In genomic region chr5:131610198-131611063, GRCh38 we compare ENCODE assay signal across 13 cellular contexts. TPM values are rescaled to one million over a fixed set of nuclear protein-coding genes. Genes with fewer than 3 reads are reported as not detected.
A peak's percentile ranks its signal among the peaks of the same experiment; 100 is the strongest.
DNase-seq lines count a peak whose midpoint lies in the region; ATAC-seq and TF ChIP-seq lines count a peak whose summit lies in the region.
"Had no signal": no experiment of that assay in that cellular context is flagged by ENCODE, and none has a peak within 500 bp of the region (broad histone marks: within the 10 kb centered on the region; RNA-seq: fewer than 3 reads in every experiment).

No MANE protein-coding gene starts in this region.

- peaks cover 26% of the 10 kb centered on the region for H3K4me1 Mint-ChIP-seq in Calu3 (ENCODE audit: low read depth, unreplicated experiment)
- H3K4me1 Mint-ChIP-seq in endodermal cell: peaks cover 9% of the 10 kb centered on the region
- no peaks in the 10 kb centered on the region for H3K4me1 Mint-ChIP-seq in nephron progenitor cell

- intact Hi-C loops in Calu3 (cut with micrococcal nuclease; ENCODE audit: unreplicated experiment): no loop called here

- peaks cover 4% of the 10 kb centered on the region for H3K4me1 ChIP-seq in endodermal cell (ENCODE audit: control insufficient read depth, insufficient read depth, low read length)

- no peak overlapping the region for H3K27ac ChIP-seq in endodermal cell (ENCODE audit: low read depth, low read length)
- H3K27ac ChIP-seq: esophagus squamous epithelium had no signal

- no peak overlapping the region for H3K9ac ChIP-seq in endodermal cell (ENCODE audit: extremely low read depth, low read length, poor library complexity, severe bottlenecking)

- H3K27ac Mint-ChIP-seq in Calu3 (ENCODE audit: unreplicated experiment) (peak overlapping the region; percentile 52), endodermal cell (peak overlapping the region; percentile 27), nephron progenitor cell (peak overlapping the region; percentile 47)
- H3K27ac Mint-ChIP-seq: activated naive CD4-positive, alpha-beta T cell treated with anti-CD3 and anti-CD28 coated beads for 36 hours had no signal

- no peak for ATAC-seq in HG03175 (IDR thresholded peaks at IDR 0.05; ENCODE audit: unreplicated experiment)

- H3K4me3 Mint-ChIP-seq in Calu3 (ENCODE audit: low read depth, unreplicated experiment) (no peak overlapping the region), endodermal cell (no peak overlapping the region), nephron progenitor cell (no peak overlapping the region)
- H3K4me3 Mint-ChIP-seq: activated naive CD4-positive, alpha-beta T cell treated with anti-CD3 and anti-CD28 coated beads for 36 hours; nephron had no signal

- DNase-seq in Calu3: no peak
- peak; percentile 95 for DNase-seq in NCI-H226
- DNase-seq in endodermal cell: no peak
- no peak for DNase-seq in nephron progenitor cell
- DNase-seq in NCI-H2029 treated with DMSO at 0.1 percent for 48 hours (lab: John Stamatoyannopoulos, UW): no peak
- DNase-seq in GM13977 (ENCODE audit: low spot score): no peak
- DNase-seq in effector CD4-positive, alpha-beta T cell: no peak
- DNase-seq: activated naive CD4-positive, alpha-beta T cell treated with anti-CD3 and anti-CD28 coated beads for 36 hours; DND-41; esophagus squamous epithelium had no signal

- H3K36me3 ChIP-seq in endodermal cell (ENCODE audit: control insufficient read depth, insufficient read depth, low read length): no peaks in the 10 kb centered on the region
- H3K36me3 ChIP-seq: esophagus squamous epithelium had no signal

- H3K27me3 Mint-ChIP-seq in Calu3 (ENCODE audit: unreplicated experiment) (no peaks in the 10 kb centered on the region), endodermal cell (ENCODE audit: insufficient read depth) (no peaks in the 10 kb centered on the region), nephron progenitor cell (ENCODE audit: low read depth, poor library complexity) (no peaks in the 10 kb centered on the region)
- H3K27me3 Mint-ChIP-seq: IgD-negative memory B cell had no signal

- TF ChIP-seq CTCF in Calu3 (IDR thresholded peaks at IDR 0.05; ENCODE audit: unreplicated experiment) (no peak), endodermal cell (conservative IDR thresholded peaks at IDR 0.05) (no peak), nephron progenitor cell (IDR thresholded peaks at IDR 0.05) (no peak), GM13977 (IDR thresholded peaks at IDR 0.05; ENCODE audit: extremely low read depth, insufficient read depth, missing control alignments) (no peak)

- 95% methylated on average over 4 to 5 of the region's 6 CpGs for WGBS in endodermal cell (ENCODE audit: insufficient coverage in 1 of 2, insufficient read length in 1 of 2), 2 experiments

- BruUV-seq in Calu3 (replicated peaks; lab: Mats Ljungman, UMichigan): no TSS peak

- no peaks in the 10 kb centered on the region for H3K9me3 ChIP-seq in endodermal cell (ENCODE audit: control insufficient read depth, low read length)
- H3K9me3 ChIP-seq: esophagus squamous epithelium had no signal

- H3K27me3 ChIP-seq in endodermal cell (ENCODE audit: control insufficient read depth, insufficient read depth, low read length, poor library complexity, severe bottlenecking): no peaks in the 10 kb centered on the region
- H3K27me3 ChIP-seq: esophagus squamous epithelium had no signal

- in situ Hi-C loops in GM13977 (cut with MboI; ENCODE audit: low pct_unique_long_range_greater_than_20kb, low sequenced_read_pairs, unreplicated experiment): no loop called here

- CTCF ChIA-PET in Calu3 (lab: Charles Lee): interaction anchor here (0.9 kb wide), 1 partner anchor 16 kb away, joined by 3 read pairs; no protein-coding TSS in a partner anchor

- H3K9me3 Mint-ChIP-seq in Calu3 (ENCODE audit: low read depth, unreplicated experiment) (no peaks in the 10 kb centered on the region), endodermal cell (peaks cover 4% of the 10 kb centered on the region), nephron progenitor cell (no peaks in the 10 kb centered on the region)
- H3K9me3 Mint-ChIP-seq: activated naive CD4-positive, alpha-beta T cell treated with anti-CD3 and anti-CD28 coated beads for 36 hours; nephron had no signal

- no peak overlapping the region for H3K4me3 ChIP-seq in endodermal cell (ENCODE audit: low read length)
- H3K4me3 ChIP-seq: esophagus squamous epithelium had no signal

- peaks cover 7% of the 10 kb centered on the region for H3K36me3 Mint-ChIP-seq in Calu3 (ENCODE audit: insufficient read depth, unreplicated experiment)
- peaks cover 5% of the 10 kb centered on the region for H3K36me3 Mint-ChIP-seq in endodermal cell (ENCODE audit: low read depth)
- peaks cover 25% of the 10 kb centered on the region for H3K36me3 Mint-ChIP-seq in nephron progenitor cell (ENCODE audit: low read depth)

RNA-seq across cellular contexts. Expression of gene RAPGEF6, which starts 24.6 kb away (rescaled TPM):
- 21.6 and 27.3 TPM in 2 replicates for total RNA-seq in Calu3 (2022)
- total RNA-seq in endodermal cell: 10 to 100 TPM; 19.2 to 24.0 TPM
- 17.4 TPM for polyA plus RNA-seq in endodermal cell (2013, experiment 1 of 2)
- 15.6 TPM for polyA plus RNA-seq in endodermal cell (2013, experiment 2 of 2)
